ENCODE assay signal across 16 cellular contexts in the genomic region with DNA sequence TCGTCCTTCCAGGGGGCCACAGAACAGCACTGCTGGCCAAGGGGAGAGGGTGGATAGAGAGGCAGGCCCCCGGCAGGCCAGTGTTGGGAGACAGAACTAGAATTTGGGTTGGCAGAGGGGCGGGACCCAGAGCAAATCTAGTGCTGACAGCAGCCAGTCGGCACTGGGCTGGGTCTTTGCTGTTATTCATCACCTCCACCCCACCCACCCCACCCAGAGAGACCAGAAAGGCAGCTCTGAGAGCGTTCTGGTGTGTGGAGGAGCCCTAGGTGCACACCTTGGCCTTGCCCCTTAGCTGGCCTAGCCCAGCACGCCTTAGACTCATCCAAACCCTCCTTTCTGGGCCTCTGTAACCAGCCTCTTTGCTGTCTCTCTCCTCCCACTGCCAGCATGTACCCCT. TPM values are rescaled to one million over a fixed set of nuclear protein-coding genes. Genes with fewer than 3 reads are reported as not detected.
"Had no signal": no experiment of that assay in that cellular context is flagged by ENCODE, and none has a peak within 500 bp of the region (broad histone marks: within the 10 kb centered on the region; RNA-seq: fewer than 3 reads in every experiment).

No MANE protein-coding gene starts in this region.

- H3K4me3 ChIP-seq: ascending aorta had no signal

- H3K27me3 ChIP-seq: ascending aorta had no signal

- H3K9me3 ChIP-seq: ascending aorta had no signal

- ATAC-seq: left lobe of liver had no signal

- H3K4me1 ChIP-seq: ascending aorta, parathyroid adenoma had no signal

- FAIRE-seq: endothelial cell of umbilical vein, TTC549 had no signal

- H3K9ac ChIP-seq: parathyroid adenoma had no signal

- H3K27ac ChIP-seq: ascending aorta, parathyroid adenoma had no signal

- H3K36me3 ChIP-seq: ascending aorta had no signal

- DNase-seq: activated B cell treated with CpG ODN at 0.5 μM for 24 hours; activated CD4-positive, alpha-beta T cell treated with anti-CD3 and anti-CD28 coated beads, Interleukin-2, amount 10 ng/mL, durations not matched to agents 24 days and 14 days; activated CD8-positive, alpha-beta memory T cell treated with anti-CD3 and anti-CD28 coated beads, Interleukin-2, amount 50 U/mL, for 48 hours; mammary epithelial cell; naive B cell; retina; stimulated activated CD4-positive, alpha-beta T cell treated with anti-CD3 and anti-CD28 coated beads, Interleukin-4, amount 100 ng/mL, for 24 hours; stimulated activated CD8-positive, alpha-beta memory T cell treated with anti-CD3 and anti-CD28 coated beads, Interleukin-4, amount 100 ng/mL, for 48 hours; stimulated activated naive CD4-positive, alpha-beta T cell treated with Interleukin-2 at 50 U/mL for 16 hours had no signal

RNA-seq across cellular contexts. Expression of a gene that starts 6.4 kb away (rescaled TPM):
- total RNA-seq: activated B cell treated with CpG ODN at 0.5 μM for 24 hours; activated CD4-positive, alpha-beta T cell treated with anti-CD3 and anti-CD28 coated beads, Interleukin-2, amount 10 ng/mL, durations not matched to agents 24 days and 14 days; ascending aorta; endothelial cell of umbilical vein; mononuclear cell; T-helper 2 cell treated with Interferon-gamma antibody and Interleukin-4, amounts not matched to agents 100 ng/mL and 5 ng/mL, for 36 hours had no signal
